In genomic region chr3:117875887-117876286, GRCh38 we compare ENCODE assay signal across 1 cellular context.
TF ChIP-seq lines count a peak whose summit lies in the region.

No MANE protein-coding gene starts in this region.

TF ChIP-seq in A549, 52 proteins besides CTCF, POLR2A, EP300 and RAD21 (continued from another document):
- no peak for TF ChIP-seq GATA3 (IDR thresholded peaks at IDR 0.05; ENCODE audit: borderline replicate concordance)
- no peak for TF ChIP-seq NR3C1 (IDR thresholded peaks at IDR 0.05)
- no peak for TF ChIP-seq RARB (CRISPR knock-in tag; IDR thresholded peaks at IDR 0.05)
- no peak for TF ChIP-seq KDM5A (IDR thresholded peaks at IDR 0.05)
TF ChIP-seq in A549: peak in this region for 0.
